In genomic region chr16:85401917-85402766, GRCh38 we compare ENCODE assay signal across 14 cellular contexts.
DNase-seq lines count a peak whose midpoint lies in the region; TF ChIP-seq lines count a peak whose summit lies in the region.
"Had no signal": no experiment of that assay in that cellular context is flagged by ENCODE, and none has a peak within 500 bp of the region (broad histone marks: within the 10 kb centered on the region; RNA-seq: fewer than 3 reads in every experiment).

No MANE protein-coding gene starts in this region.

- H3K23ac ChIP-seq in neuronal stem cell (ENCODE audit: low read depth, low read length, poor library complexity), result no peak overlapping the region

- no peak for TF ChIP-seq CTCF in AG04450 (IDR thresholded peaks at IDR 0.05; ENCODE audit: low read depth, low read length)
- TF ChIP-seq CTCF in Caco-2 (IDR thresholded peaks at IDR 0.05; ENCODE audit: insufficient read depth in 1 of 2, low read depth in 1 of 2, low read length in 1 of 2, severe bottlenecking in 1 of 2, unreplicated experiment in 1 of 2), result no peak
- TF ChIP-seq CTCF in endothelial cell (IDR thresholded peaks at IDR 0.05; ENCODE audit: unreplicated experiment), result no peak

- H3K27ac Mint-ChIP-seq in Caco-2 (ENCODE audit: unreplicated experiment), result no peak overlapping the region
- no peak overlapping the region for H3K27ac Mint-ChIP-seq in endothelial cell (ENCODE audit: unreplicated experiment)
- H3K27ac Mint-ChIP-seq: CD4-positive, alpha-beta T cell; effector memory CD8-positive, alpha-beta T cell had no signal

- H3K79me1 ChIP-seq in neuronal stem cell (ENCODE audit: low read depth, low read length), result no peaks in the 10 kb centered on the region

- no peak overlapping the region for H3K9ac ChIP-seq in neuronal stem cell (ENCODE audit: low read depth, low read length, poor library complexity)
- H3K9ac ChIP-seq: parathyroid adenoma had no signal

- no peak overlapping the region for H2AFZ ChIP-seq in neuronal stem cell (ENCODE audit: low read length)
- H2AFZ ChIP-seq: parathyroid adenoma had no signal

- H3K27ac ChIP-seq in AG04450 (ENCODE audit: low read depth, low read length) (peak overlapping the region; percentile 21), neuronal stem cell (replicated peaks; ENCODE audit: low read length) (no peak overlapping the region)
- H3K27ac ChIP-seq: foreskin keratinocyte, parathyroid adenoma had no signal

- H3K27me3 ChIP-seq in AG04450 (ENCODE audit: control insufficient read depth, insufficient read depth, low read length), result no peaks in the 10 kb centered on the region
- no peaks in the 10 kb centered on the region for H3K27me3 ChIP-seq in Caco-2 (replicated peaks; ENCODE audit: control insufficient read depth, insufficient read depth, low read length)
- H3K27me3 ChIP-seq in neuronal stem cell (ENCODE audit: control insufficient read depth in 3 of 3, insufficient read depth in 3 of 3, low read depth in 1 of 3, low read length in 3 of 3), result no peaks in the 10 kb centered on the region
- H3K27me3 ChIP-seq: foreskin keratinocyte had no signal

- no peaks in the 10 kb centered on the region for H3K4me1 Mint-ChIP-seq in Caco-2 (ENCODE audit: low read depth, unreplicated experiment)
- peaks cover 10% of the 10 kb centered on the region for H3K4me1 Mint-ChIP-seq in endothelial cell (ENCODE audit: unreplicated experiment)

- CTCF ChIA-PET in AG04450 (lab: Charles Lee) (interaction anchor here (1.2 to 1.7 kb wide), 3 partner anchors 14 to 32 kb away, joined by 3 to 13 read pairs (median 5); no protein-coding TSS in a partner anchor), Caco-2 (lab: Charles Lee) (interaction anchor here (0.6 to 2.0 kb wide), 2 partner anchors 14 to 20 kb away, joined by 4 to 9 read pairs; no protein-coding TSS in a partner anchor)

- H3K14ac ChIP-seq in neuronal stem cell (ENCODE audit: low read length), result peak overlapping the region; percentile 33

- no peak overlapping the region for H4K91ac ChIP-seq in neuronal stem cell (ENCODE audit: low read depth, low read length, poor library complexity)

- no peak overlapping the region for H4K8ac ChIP-seq in neuronal stem cell (ENCODE audit: low read depth, low read length)

- no peak overlapping the region for H2BK12ac ChIP-seq in neuronal stem cell (ENCODE audit: low read length)

- H2BK5ac ChIP-seq in neuronal stem cell (ENCODE audit: low read length), result peak overlapping the region; percentile 53

- peak overlapping the region; percentile 46 for H3K18ac ChIP-seq in neuronal stem cell (ENCODE audit: low read length)

- H3K9me3 Mint-ChIP-seq in Caco-2 (ENCODE audit: unreplicated experiment) (no peaks in the 10 kb centered on the region), endothelial cell (ENCODE audit: unreplicated experiment) (no peaks in the 10 kb centered on the region)
- H3K9me3 Mint-ChIP-seq: CD4-positive, alpha-beta T cell; effector memory CD8-positive, alpha-beta T cell had no signal

- intact Hi-C loops in Caco-2 (cut with micrococcal nuclease; ENCODE audit: unreplicated experiment), result no loop called here

- H3K36me3 Mint-ChIP-seq in Caco-2 (ENCODE audit: insufficient read depth, unreplicated experiment), result no peaks in the 10 kb centered on the region
- H3K36me3 Mint-ChIP-seq in endothelial cell (ENCODE audit: low read depth, unreplicated experiment), result no peaks in the 10 kb centered on the region

- H3K4me1 ChIP-seq in Caco-2 (peaks cover 4% of the 10 kb centered on the region), neuronal stem cell (ENCODE audit: control insufficient read depth in 2 of 2, insufficient read depth in 1 of 2, low read depth in 1 of 2, low read length in 2 of 2) (peaks cover 3 to 19% of the 10 kb centered on the region in 2 donors)
- H3K4me1 ChIP-seq: parathyroid adenoma had no signal

- POLR2A ChIA-PET in AG04450 (lab: Yijun Ruan, JAX) (interaction anchor here (0.7 kb wide), 1 partner anchor 204 kb away, joined by 3 read pairs; no protein-coding TSS in a partner anchor), Caco-2 (lab: Charles Lee) (no interaction called here)

- no peak overlapping the region for H2BK120ac ChIP-seq in neuronal stem cell (ENCODE audit: low read depth, low read length)

- no peak overlapping the region for H3K4me2 ChIP-seq in neuronal stem cell (ENCODE audit: insufficient read depth, low read length, poor library complexity, severe bottlenecking)

- peaks cover 12% of the 10 kb centered on the region for H3K9me3 ChIP-seq in AG04450 (ENCODE audit: control insufficient read depth, insufficient read depth, low read length)
- 0 out of 2 replicates have a peak, but pooled peaks cover 4% of the 10 kb centered on the region for H3K9me3 ChIP-seq in Caco-2
- peaks cover 0 to 7% of the 10 kb centered on the region in 2 donors for H3K9me3 ChIP-seq in neuronal stem cell (replicated peaks in 1 of 2; ENCODE audit: control insufficient read depth in 2 of 2, insufficient read depth in 1 of 2, low read depth in 1 of 2, low read length in 2 of 2)

- H3K4ac ChIP-seq in neuronal stem cell (ENCODE audit: low read length), result peak overlapping the region; percentile 47

- H3K27me3 Mint-ChIP-seq in Caco-2 (ENCODE audit: insufficient read depth, unreplicated experiment) (no peaks in the 10 kb centered on the region), endothelial cell (ENCODE audit: unreplicated experiment) (peaks cover 3% of the 10 kb centered on the region)
- H3K27me3 Mint-ChIP-seq: CD4-positive, alpha-beta T cell; effector memory CD8-positive, alpha-beta T cell had no signal

- no CpG with 5 or more reads among the region's 30 CpGs for WGBS in neuronal stem cell (ENCODE audit: extremely low coverage in 2 of 2, insufficient read length in 2 of 2, insufficient replicate concordance in 1 of 2), 2 donors

- no TSS peak for BruUV-seq in Caco-2 (replicated peaks; lab: Mats Ljungman, UMichigan)

- DNase-seq in AG04450 (ENCODE audit: low read depth, low spot score) (no peak), Caco-2 (peak; percentile 1 to 26), endothelial cell (ENCODE audit: low spot score) (peak; percentile 2), neuronal stem cell (ENCODE audit: low spot score) (no peak), DMS153 (lab: John Stamatoyannopoulos, UW) (no peak), HuH-7.5 (ENCODE audit: low spot score) (no peak)
- DNase-seq in stimulated activated CD4-positive, alpha-beta T cell treated with anti-CD3 and anti-CD28 coated beads, Interleukin-12 subunit alpha, Interleukin-12 subunit beta, amount 100 ng/mL, for 4 hours, result no peak
- DNase-seq: effector memory CD8-positive, alpha-beta T cell; foreskin keratinocyte; midbrain; NCI-H2227 treated with DMSO at 0.1 percent for 48 hours; stimulated activated CD4-positive, alpha-beta T cell treated with anti-CD3 and anti-CD28 coated beads, Interleukin-2, amount 100 ng/mL, for 24 hours had no signal

- H2BK15ac ChIP-seq in neuronal stem cell (ENCODE audit: low read length), result peak overlapping the region; percentile 78

- H3K4me3 Mint-ChIP-seq in Caco-2 (ENCODE audit: unreplicated experiment), result no peak overlapping the region
- H3K4me3 Mint-ChIP-seq in endothelial cell (ENCODE audit: unreplicated experiment), result no peak overlapping the region
- H3K4me3 Mint-ChIP-seq: CD4-positive, alpha-beta T cell; effector memory CD8-positive, alpha-beta T cell had no signal

- H3K4me3 ChIP-seq in AG04450 (ENCODE audit: low read depth, low read length) (no peak overlapping the region), Caco-2 (ENCODE audit: low read depth, low read length) (no peak overlapping the region), neuronal stem cell (ENCODE audit: low read length in 2 of 2) (no peak overlapping the region)

- peak overlapping the region; percentile 95 for H2AK5ac ChIP-seq in neuronal stem cell (ENCODE audit: low read depth, low read length)

- H3K36me3 ChIP-seq in Caco-2 (ENCODE audit: control insufficient read depth, insufficient read depth, low read length) (no peaks in the 10 kb centered on the region), neuronal stem cell (replicated peaks in 1 of 2; ENCODE audit: control insufficient read depth in 2 of 2, insufficient read depth in 2 of 2, low read length in 2 of 2) (peaks cover 0 to 2% of the 10 kb centered on the region in 2 donors)

Comparison
In these comparisons a context has a peak if more than half of its experiments do, and no peak if none do; other contexts are left out.
1. DNase-seq: peak in Caco-2 (2 of 2) and endothelial cell (single experiment); none in AG04450 (single experiment), neuronal stem cell (single experiment), DMS153 (single experiment), HuH-7.5 (single experiment) and stimulated activated CD4-positive, alpha-beta T cell treated with anti-CD3 and anti-CD28 coated beads, Interleukin-12 subunit alpha, Interleukin-12 subunit beta, amount 100 ng/mL, for 4 hours (single experiment).